8 cellular contexts compared by ENCODE assay signal in the genomic region with DNA sequence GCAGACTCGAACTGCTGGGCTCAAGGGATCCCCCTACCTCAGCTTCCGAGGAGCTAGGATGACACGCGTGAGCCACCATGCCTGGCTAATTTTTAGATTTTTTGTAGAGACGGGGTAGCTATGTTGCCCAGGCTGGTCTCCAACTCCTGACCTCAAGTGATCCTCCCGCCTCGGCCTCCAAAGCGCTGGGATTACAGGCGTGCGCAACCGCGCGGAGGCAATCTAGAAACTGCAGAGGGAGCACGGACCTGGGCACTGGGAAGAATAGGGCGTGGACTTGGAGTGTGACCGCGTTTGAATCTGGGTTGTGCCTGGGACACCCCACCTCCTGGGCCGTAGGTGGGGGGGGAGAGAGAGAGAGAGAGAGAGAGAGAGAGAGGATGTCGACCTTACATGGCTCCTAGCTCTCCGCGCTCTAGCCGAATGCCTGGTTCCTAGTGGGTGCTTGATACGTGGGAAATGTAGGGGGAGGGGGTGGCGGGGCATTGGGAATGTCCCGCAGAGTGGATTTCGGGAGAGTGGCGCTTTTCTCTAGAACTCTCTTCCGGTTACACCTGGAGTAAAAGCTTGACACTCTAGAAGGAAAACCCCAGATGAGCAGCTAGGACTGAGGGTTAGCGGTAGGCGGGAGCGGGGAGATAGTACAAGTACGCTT. TPM values are rescaled to one million over a fixed set of nuclear protein-coding genes. Genes with fewer than 3 reads are reported as not detected.
A peak's percentile ranks its signal among the peaks of the same experiment; 100 is the strongest.
DNase-seq lines count a peak whose midpoint lies in the region; TF ChIP-seq lines count a peak whose summit lies in the region.

No MANE protein-coding gene starts in this region.

- H3K36me3 ChIP-seq in mucosa of stomach (ENCODE audit: control insufficient read depth, insufficient read depth, low read length) = no peaks in the 10 kb centered on the region

- TF ChIP-seq CTCF in C4-2B (conservative IDR thresholded peaks at IDR 0.05) (no peak), GM20000 (IDR thresholded peaks at IDR 0.05; ENCODE audit: extremely low read depth, missing control alignments) (no peak), dorsolateral prefrontal cortex (IDR thresholded peaks at IDR 0.05 in 54 of 56, conservative IDR thresholded peaks at IDR 0.05 in 2 of 56; ENCODE audit: low read depth in 1 of 56, partially characterized antibody in 56 of 56) (no peak)

- peak overlapping the region; percentile 61 for H3K4me3 ChIP-seq in Jurkat, Clone E6-1 (ENCODE audit: low read length)
- peak overlapping the region; percentile 55 to 92 (median 79) for H3K4me3 ChIP-seq in dorsolateral prefrontal cortex
- H3K4me3 ChIP-seq in mucosa of stomach (ENCODE audit: low read length) = peak overlapping the region; percentile 72

- peaks cover 0 to 6% (median 0%) of the 10 kb centered on the region in 45 donors for H3K27me3 ChIP-seq in dorsolateral prefrontal cortex
- H3K27me3 ChIP-seq in mucosa of stomach (ENCODE audit: control insufficient read depth, insufficient read depth, low read length) = no peaks in the 10 kb centered on the region

- DNase-seq in GM20000 (ENCODE audit: low spot score) (peak; percentile 67), dorsolateral prefrontal cortex (no peak), retina (no peak)
- DNase-seq in Jurkat, Clone E6-1 (ENCODE audit: low read depth, low spot score) = no peak
- DNase-seq in effector CD8-positive, alpha-beta T cell (lab: John Stamatoyannopoulos, UW) = no peak
- no peak for DNase-seq in activated CD4-positive, alpha-beta T cell treated with anti-CD3 and anti-CD28 coated beads for 48 hours

- H3K27ac ChIP-seq in C4-2B = peak overlapping the region; percentile 88
- peak overlapping the region in 58 of 59 donors; percentile 68 to 98 (median 92) for H3K27ac ChIP-seq in dorsolateral prefrontal cortex

- H3K9ac ChIP-seq in mucosa of stomach (ENCODE audit: low read length) = peak overlapping the region; percentile 99

- H3K4me1 ChIP-seq in mucosa of stomach (ENCODE audit: control insufficient read depth, insufficient read depth, low read length) = peaks cover 52% of the 10 kb centered on the region

- intact Hi-C loops in dorsolateral prefrontal cortex (cut with DNase I) = no loop called here

- H3K9me3 ChIP-seq in mucosa of stomach (ENCODE audit: control insufficient read depth, low read length) = no peaks in the 10 kb centered on the region

RNA-seq across cellular contexts. Expression of gene MAP3K8, which starts 1.2 kb away (rescaled TPM):
- 1.1 TPM for polyA plus RNA-seq in Jurkat, Clone E6-1 (2012; ENCODE audit: insufficient read depth, insufficient read length)
- 10 to 100 TPM in 57 of 120 experiments, 1 to 10 TPM in 63; 2.7 to 29.1 (median 9.8) TPM for total RNA-seq in dorsolateral prefrontal cortex
